ENCODE assay signal across 29 cellular contexts in genomic region chr5:56229106-56229505, GRCh38. TPM values are rescaled to one million over a fixed set of nuclear protein-coding genes. Genes with fewer than 3 reads are reported as not detected.
"Had no signal": no experiment of that assay in that cellular context is flagged by ENCODE, and none has a peak within 500 bp of the region (broad histone marks: within the 10 kb centered on the region; RNA-seq: fewer than 3 reads in every experiment).

No MANE protein-coding gene starts in this region.

- H3K27ac Mint-ChIP-seq: activated CD4-positive, alpha-beta memory T cell treated with anti-CD3 and anti-CD28 coated beads, Interleukin-2, amount 10 ng/mL, durations not matched to agents 7 days and 5 days; activated CD4-positive, alpha-beta T cell treated with anti-CD3 and anti-CD28 coated beads for 36 hours; activated naive CD4-positive, alpha-beta T cell treated with anti-CD3 and anti-CD28 coated beads, Interleukin-2, amount 10 ng/mL, durations not matched to agents 7 days and 5 days; activated naive CD8-positive, alpha-beta T cell treated with anti-CD3 and anti-CD28 coated beads, Interleukin-2, amount 10 ng/mL, durations not matched to agents 7 days and 5 days; activated T-helper 17 cell treated with anti-CD3 and anti-CD28 coated beads, Interleukin-2, amount 50 U/mL, for 72 hours had no signal

- H3K36me3 Mint-ChIP-seq: activated naive CD8-positive, alpha-beta T cell treated with anti-CD3 and anti-CD28 coated beads, Interleukin-2, amount 10 ng/mL, durations not matched to agents 7 days and 5 days had no signal

- H3K4me3 ChIP-seq: breast epithelium, Peyer's patch, SJCRH30 had no signal

- H3K27me3 Mint-ChIP-seq: activated CD4-positive, alpha-beta T cell treated with anti-CD3 and anti-CD28 coated beads for 36 hours had no signal

- DNase-seq: activated CD4-positive, alpha-beta memory T cell treated with anti-CD3 and anti-CD28 coated beads, Interleukin-2, amount 10 ng/mL, durations not matched to agents 7 days and 5 days; activated CD4-positive, alpha-beta T cell treated with anti-CD3 and anti-CD28 coated beads for 36 hours; activated CD4-positive, alpha-beta T cell treated with anti-CD3 and anti-CD28 coated beads, Interleukin-2, amount 50 U/mL, for 1 hour; activated CD4-positive, CD25-positive, alpha-beta regulatory T cell; activated gamma-delta T cell; activated naive CD4-positive, alpha-beta T cell treated with anti-CD3 and anti-CD28 coated beads, Interleukin-2, amount 10 ng/mL, durations not matched to agents 7 days and 5 days; activated naive CD8-positive, alpha-beta T cell treated with anti-CD3 and anti-CD28 coated beads, Interleukin-2, amount 10 ng/mL, durations not matched to agents 7 days and 5 days; activated T-cell treated with anti-CD3 and anti-CD28 coated beads for 4 hours; activated T-cell treated with anti-CD3 and anti-CD28 coated beads, Interleukin-2, amount 50 U/mL, for 48 hours; aorta; IMR-90; KG1; NCI-H1048; NCI-H146; NCI-H187 treated with DMSO at 0.1 percent for 48 hours; NCI-H2081 treated with DMSO at 0.1 percent for 48 hours; NCI-H2171 treated with DMSO at 0.1 percent for 48 hours; NCI-H226; NCI-H526; Peyer's patch; Right ventricle myocardium superior; SJCRH30; SK-N-SH; T-helper 1 cell had no signal

- ATAC-seq: activated CD4-positive, alpha-beta T cell treated with anti-CD3 and anti-CD28 coated beads for 36 hours; activated T-helper 17 cell treated with anti-CD3 and anti-CD28 coated beads, Interleukin-2, amount 50 U/mL, for 72 hours had no signal

- H3K4me3 Mint-ChIP-seq: activated CD4-positive, alpha-beta memory T cell treated with anti-CD3 and anti-CD28 coated beads, Interleukin-2, amount 10 ng/mL, durations not matched to agents 7 days and 5 days; activated CD4-positive, alpha-beta T cell treated with anti-CD3 and anti-CD28 coated beads for 36 hours; activated naive CD4-positive, alpha-beta T cell treated with anti-CD3 and anti-CD28 coated beads, Interleukin-2, amount 10 ng/mL, durations not matched to agents 7 days and 5 days; activated naive CD8-positive, alpha-beta T cell treated with anti-CD3 and anti-CD28 coated beads, Interleukin-2, amount 10 ng/mL, durations not matched to agents 7 days and 5 days; activated T-helper 17 cell treated with anti-CD3 and anti-CD28 coated beads, Interleukin-2, amount 50 U/mL, for 72 hours had no signal

RNA-seq across cellular contexts. Expression of gene ANKRD55, which starts 4.0 kb away (rescaled TPM):
- total RNA-seq: activated CD8-positive, alpha-beta memory T cell treated with anti-CD3 and anti-CD28 coated beads for 36 hours; IMR-90; LHCN-M2; NCI-H460; Right ventricle myocardium superior; SJCRH30 had no signal
- polyA plus RNA-seq: aorta, IMR-90, SK-N-SH had no signal
